ENCODE assay signal across 16 cellular contexts in the genomic region with DNA sequence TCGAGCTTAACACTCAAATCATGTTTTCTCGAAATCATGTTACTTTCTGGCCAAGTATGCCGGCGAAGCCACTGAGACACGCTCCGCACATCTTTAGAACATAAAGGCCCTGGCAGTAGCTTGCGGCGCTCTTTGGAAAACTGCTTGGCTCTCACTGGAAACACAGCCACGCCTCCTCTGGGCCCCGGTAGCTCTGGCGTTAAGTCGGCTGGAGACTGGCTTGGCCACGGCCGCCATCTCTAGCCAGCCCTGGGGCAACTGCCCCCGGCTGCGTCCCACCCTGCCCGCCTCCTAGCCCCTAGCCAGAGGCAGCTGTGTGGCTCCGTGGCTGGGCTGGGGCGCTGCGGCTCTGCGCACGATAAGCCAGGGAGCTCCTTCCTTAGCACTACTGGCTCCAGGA. TPM values are rescaled to one million over a fixed set of nuclear protein-coding genes. Genes with fewer than 3 reads are reported as not detected.
DNase-seq lines count a peak whose midpoint lies in the region; ATAC-seq and TF ChIP-seq lines count a peak whose summit lies in the region.
"Had no signal": no experiment of that assay in that cellular context is flagged by ENCODE, and none has a peak within 500 bp of the region (broad histone marks: within the 10 kb centered on the region; RNA-seq: fewer than 3 reads in every experiment).

No MANE protein-coding gene starts in this region.

- 57 to 77% methylated on average over 4 to 10 of the region's 22 CpGs for WGBS in esophagus squamous epithelium, 2 donors
- 43 to 56% methylated on average over 17 to 22 of the region's 22 CpGs for WGBS in tibial nerve, 2 donors

- H3K9me3 ChIP-seq in esophagus squamous epithelium (no peaks in the 10 kb centered on the region), tibial nerve (no peaks in the 10 kb centered on the region)
- H3K9me3 ChIP-seq: body of pancreas, MG63 had no signal

- TF ChIP-seq POLR2A in esophagus squamous epithelium (IDR thresholded peaks at IDR 0.05) = no peak
- no peak for TF ChIP-seq POLR2A in tibial nerve (IDR thresholded peaks at IDR 0.05)

- peaks cover 0 to 48% (median 4%) of the 10 kb centered on the region in 4 donors for H3K27me3 ChIP-seq in esophagus squamous epithelium
- H3K27me3 ChIP-seq in tibial nerve = peaks cover 0 to 31% of the 10 kb centered on the region in 2 donors
- H3K27me3 ChIP-seq: MG63, SJSA1 had no signal

- no peak for ATAC-seq in activated CD4-positive, alpha-beta T cell treated with anti-CD3 and anti-CD28 coated beads for 36 hours
- ATAC-seq: body of pancreas, left cardiac atrium had no signal

- TF ChIP-seq CTCF in esophagus squamous epithelium (IDR thresholded peaks at IDR 0.05) = no peak
- no peak for TF ChIP-seq CTCF in nephron (IDR thresholded peaks at IDR 0.05; ENCODE audit: unreplicated experiment in 3 of 3)
- TF ChIP-seq CTCF in tibial nerve (IDR thresholded peaks at IDR 0.05) = no peak

- peaks cover 4% of the 10 kb centered on the region for H3K36me3 Mint-ChIP-seq in nephron (ENCODE audit: low read depth)
- no peaks in the 10 kb centered on the region for H3K36me3 Mint-ChIP-seq in activated T-helper 2 cell treated with anti-CD3 and anti-CD28 coated beads, Interferon-gamma antibody, Interleukin-2, Interleukin-4, amounts not matched to agents 10 μg/mL and 5 μg/mL and 100 μg/mL, durations not matched to agents 14 hours and 24 hours and 36 hours (ENCODE audit: low read depth)
- peaks cover 2% of the 10 kb centered on the region for H3K36me3 Mint-ChIP-seq in activated CD4-positive, alpha-beta T cell treated with anti-CD3 and anti-CD28 coated beads for 36 hours (ENCODE audit: low read depth)

- H3K4me3 ChIP-seq in esophagus squamous epithelium = no peak overlapping the region
- peak overlapping the region in 3 of 4 donors; percentile 7 to 18 (median 7) for H3K4me3 ChIP-seq in tibial nerve
- H3K4me3 ChIP-seq: BLaER1 treated with 17β-estradiol and CSF1 and Interleukin-3, amounts not matched to agents 10 nM and 100 nM; body of pancreas; MG63; SJSA1 had no signal

- H3K9me3 Mint-ChIP-seq in nephron = no peaks in the 10 kb centered on the region
- H3K9me3 Mint-ChIP-seq in activated T-helper 2 cell treated with anti-CD3 and anti-CD28 coated beads, Interferon-gamma antibody, Interleukin-2, Interleukin-4, amounts not matched to agents 10 μg/mL and 5 μg/mL and 100 μg/mL, durations not matched to agents 14 hours and 24 hours and 36 hours = peaks cover 11% of the 10 kb centered on the region
- peaks cover 6% of the 10 kb centered on the region for H3K9me3 Mint-ChIP-seq in activated CD4-positive, alpha-beta T cell treated with anti-CD3 and anti-CD28 coated beads for 36 hours (ENCODE audit: low read depth)

- POLR2A ChIA-PET in activated CD4-positive, alpha-beta T cell treated with anti-CD3 and anti-CD28 coated beads for 36 hours (lab: Charles Lee) = no interaction called here

- H3K27ac ChIP-seq in esophagus squamous epithelium (peak overlapping the region in 3 of 4 donors; percentile 6 to 52 (median 43)), tibial nerve (peak overlapping the region; percentile 82 to 97 (median 90))
- H3K27ac ChIP-seq: BLaER1 treated with 17β-estradiol and CSF1 and Interleukin-3, amounts not matched to agents 10 nM and 100 nM; body of pancreas; SJSA1 had no signal

- no peak overlapping the region for H3K4me3 Mint-ChIP-seq in nephron
- no peak overlapping the region for H3K4me3 Mint-ChIP-seq in activated T-helper 2 cell treated with anti-CD3 and anti-CD28 coated beads, Interferon-gamma antibody, Interleukin-2, Interleukin-4, amounts not matched to agents 10 μg/mL and 5 μg/mL and 100 μg/mL, durations not matched to agents 14 hours and 24 hours and 36 hours (ENCODE audit: low read depth)
- H3K4me3 Mint-ChIP-seq in activated CD4-positive, alpha-beta T cell treated with anti-CD3 and anti-CD28 coated beads for 36 hours = no peak overlapping the region

- DNase-seq in RPMI7951 (ENCODE audit: low read depth) (peak; percentile 46), esophagus squamous epithelium (lab: John Stamatoyannopoulos, UW) (no peak), tibial nerve (ENCODE audit: low spot score in 2 of 2) (no peak), iPS-NIHi11 (ENCODE audit: low spot score) (no peak)
- no peak for DNase-seq in activated T-helper 2 cell treated with anti-CD3 and anti-CD28 coated beads, Interferon-gamma antibody, Interleukin-2, Interleukin-4, amounts not matched to agents 10 μg/mL and 5 μg/mL and 100 μg/mL, durations not matched to agents 14 hours and 24 hours and 36 hours (ENCODE audit: low spot score)
- DNase-seq in activated CD4-positive, alpha-beta T cell treated with anti-CD3 and anti-CD28 coated beads for 36 hours = no peak
- DNase-seq: activated naive CD4-positive, alpha-beta T cell; body of pancreas; erythroblast; left cardiac atrium; MG63; NCI-H2081; NCI-H526 treated with DMSO at 0.1 percent for 48 hours had no signal

- peaks cover 34% of the 10 kb centered on the region for H3K4me1 Mint-ChIP-seq in nephron
- peaks cover 4% of the 10 kb centered on the region for H3K4me1 Mint-ChIP-seq in activated T-helper 2 cell treated with anti-CD3 and anti-CD28 coated beads, Interferon-gamma antibody, Interleukin-2, Interleukin-4, amounts not matched to agents 10 μg/mL and 5 μg/mL and 100 μg/mL, durations not matched to agents 14 hours and 24 hours and 36 hours (ENCODE audit: low read depth)
- H3K4me1 Mint-ChIP-seq in activated CD4-positive, alpha-beta T cell treated with anti-CD3 and anti-CD28 coated beads for 36 hours = peaks cover 5% of the 10 kb centered on the region

- H3K36me3 ChIP-seq in esophagus squamous epithelium = no peaks in the 10 kb centered on the region
- H3K36me3 ChIP-seq in tibial nerve = peaks cover 0 to 4% (median 0%) of the 10 kb centered on the region in 3 donors
- H3K36me3 ChIP-seq: BLaER1 treated with 17β-estradiol and CSF1 and Interleukin-3, amounts not matched to agents 10 nM and 100 nM; MG63; SJSA1 had no signal

- intact Hi-C loops in esophagus squamous epithelium (cut with DNase I) = loop anchor here (10.0 kb wide), 1 partner anchor 69 kb away; no protein-coding TSS in a partner anchor
- intact Hi-C loops in activated T-helper 2 cell treated with anti-CD3 and anti-CD28 coated beads, Interferon-gamma antibody, Interleukin-2, Interleukin-4, amounts not matched to agents 10 μg/mL and 5 μg/mL and 100 μg/mL, durations not matched to agents 14 hours and 24 hours and 36 hours (cut with micrococcal nuclease) = no loop called here
- intact Hi-C loops in activated CD4-positive, alpha-beta T cell treated with anti-CD3 and anti-CD28 coated beads for 36 hours (cut with DNase I, micrococcal nuclease) = loop anchor here in 1 of 2 experiments (10.0 kb wide), 1 partner anchor 219 kb away; no protein-coding TSS in a partner anchor

- H3K4me1 ChIP-seq in esophagus squamous epithelium = peaks cover 20 to 67% (median 28%) of the 10 kb centered on the region in 3 donors
- H3K4me1 ChIP-seq in tibial nerve = peaks cover 0 to 70% (median 41%) of the 10 kb centered on the region in 4 donors

- CTCF ChIA-PET in activated CD4-positive, alpha-beta T cell treated with anti-CD3 and anti-CD28 coated beads for 36 hours (lab: Charles Lee) = interaction anchor here (0.7 to 3.4 kb wide), 6 partner anchors 10 to 641 kb away, joined by 3 to 17 read pairs (median 4); no protein-coding TSS in a partner anchor

- H3K27me3 Mint-ChIP-seq in nephron (ENCODE audit: low read depth) = peaks cover 18% of the 10 kb centered on the region
- peaks cover 6% of the 10 kb centered on the region for H3K27me3 Mint-ChIP-seq in activated T-helper 2 cell treated with anti-CD3 and anti-CD28 coated beads, Interferon-gamma antibody, Interleukin-2, Interleukin-4, amounts not matched to agents 10 μg/mL and 5 μg/mL and 100 μg/mL, durations not matched to agents 14 hours and 24 hours and 36 hours (ENCODE audit: low read depth)
- H3K27me3 Mint-ChIP-seq in activated CD4-positive, alpha-beta T cell treated with anti-CD3 and anti-CD28 coated beads for 36 hours = peaks cover 11% of the 10 kb centered on the region

- H3K27ac Mint-ChIP-seq in nephron = peak overlapping the region in 2 of 3 experiments; percentile 93 to 96
- no peak overlapping the region for H3K27ac Mint-ChIP-seq in activated T-helper 2 cell treated with anti-CD3 and anti-CD28 coated beads, Interferon-gamma antibody, Interleukin-2, Interleukin-4, amounts not matched to agents 10 μg/mL and 5 μg/mL and 100 μg/mL, durations not matched to agents 14 hours and 24 hours and 36 hours
- H3K27ac Mint-ChIP-seq in activated CD4-positive, alpha-beta T cell treated with anti-CD3 and anti-CD28 coated beads for 36 hours = no peak overlapping the region

- peak in 1 of 2 donors; percentile 44 for TF ChIP-seq EP300 in tibial nerve (IDR thresholded peaks at IDR 0.05)

RNA-seq across cellular contexts. Expression of a gene that starts 9.2 kb away (rescaled TPM):
- total RNA-seq in RPMI7951 (2014; rRNA removed; shearing (Covaris generic)) = 9.7 and 12.6 TPM in 2 replicates
- total RNA-seq in esophagus squamous epithelium = 100 to 1,000 TPM in 3 of 4 donors, 10 to 100 TPM in 1; 87.8 to 175 (median 105) TPM
- 10 to 100 TPM; 49.5 to 81.2 (median 66.9) TPM for total RNA-seq in tibial nerve
- total RNA-seq in activated T-helper 2 cell treated with anti-CD3 and anti-CD28 coated beads, Interferon-gamma antibody, Interleukin-2, Interleukin-4, amounts not matched to agents 10 μg/mL and 5 μg/mL and 100 μg/mL, durations not matched to agents 14 hours and 24 hours and 36 hours = 5.3 TPM in 2 replicates
- total RNA-seq in activated CD4-positive, alpha-beta T cell treated with anti-CD3 and anti-CD28 coated beads for 36 hours = 1 to 10 TPM; 4.6 to 5.0 TPM

RNA-seq across cellular contexts. Expression of a gene that starts 34.1 kb away (rescaled TPM):
- total RNA-seq in RPMI7951 (2014; rRNA removed; shearing (Covaris generic)) = 6.6 and 10.5 TPM in 2 replicates
- total RNA-seq in esophagus squamous epithelium (10 to 100 TPM; 16.7 to 23.8 (median 22.1) TPM), tibial nerve (10 to 100 TPM; 30.6 to 46.3 (median 40.2) TPM)
- 29.5 and 36.9 TPM in 2 replicates for total RNA-seq in activated T-helper 2 cell treated with anti-CD3 and anti-CD28 coated beads, Interferon-gamma antibody, Interleukin-2, Interleukin-4, amounts not matched to agents 10 μg/mL and 5 μg/mL and 100 μg/mL, durations not matched to agents 14 hours and 24 hours and 36 hours
- 10 to 100 TPM; 15.9 to 19.4 TPM for total RNA-seq in activated CD4-positive, alpha-beta T cell treated with anti-CD3 and anti-CD28 coated beads for 36 hours

Comparison
In these comparisons a context has a peak if more than half of its experiments do, and no peak if none do; other contexts are left out.
1. H3K4me3 ChIP-seq: peak in tibial nerve (3 of 4); none in esophagus squamous epithelium (0 of 4).
2. H3K27ac Mint-ChIP-seq: peak in nephron (2 of 3); none in activated T-helper 2 cell treated with anti-CD3 and anti-CD28 coated beads, Interferon-gamma antibody, Interleukin-2, Interleukin-4, amounts not matched to agents 10 μg/mL and 5 μg/mL and 100 μg/mL, durations not matched to agents 14 hours and 24 hours and 36 hours (single experiment) and activated CD4-positive, alpha-beta T cell treated with anti-CD3 and anti-CD28 coated beads for 36 hours (single experiment).